Comparison of ENCODE assay signal across 12 cellular contexts in genomic region chr1:155124503-155125463, GRCh38. TPM values are rescaled to one million over a fixed set of nuclear protein-coding genes. Genes with fewer than 3 reads are reported as not detected.
DNase-seq lines count a peak whose midpoint lies in the region; ATAC-seq lines count a peak whose summit lies in the region.
"Had no signal": no experiment of that assay in that cellular context is flagged by ENCODE, and none has a peak within 500 bp of the region (broad histone marks: within the 10 kb centered on the region; RNA-seq: fewer than 3 reads in every experiment).

No MANE protein-coding gene starts in this region.

- peaks cover 29% of the 10 kb centered on the region for H3K4me1 Mint-ChIP-seq in activated T-cell treated with anti-CD3 and anti-CD28 coated beads, Interleukin-2, amount 50 U/mL, for 24 hours (ENCODE audit: low read depth)

- H3K27ac ChIP-seq in angular gyrus (ENCODE audit: low read depth, low read length), result peak overlapping the region; percentile 98
- H3K27ac ChIP-seq: GM23248 had no signal

- peaks cover 54% of the 10 kb centered on the region for H3K27me3 ChIP-seq in H7 (ENCODE audit: control insufficient read depth, insufficient read depth, low read length)

- no peaks in the 10 kb centered on the region for H3K36me3 ChIP-seq in H7 (replicated peaks; ENCODE audit: control insufficient read depth, insufficient read depth, low read length)

- H3K27ac Mint-ChIP-seq in activated T-cell treated with anti-CD3 and anti-CD28 coated beads, Interleukin-2, amount 50 U/mL, for 24 hours, result no peak overlapping the region

- H3K9me3 Mint-ChIP-seq in activated T-cell treated with anti-CD3 and anti-CD28 coated beads, Interleukin-2, amount 50 U/mL, for 24 hours, result no peaks in the 10 kb centered on the region

- H3K36me3 Mint-ChIP-seq in activated T-cell treated with anti-CD3 and anti-CD28 coated beads, Interleukin-2, amount 50 U/mL, for 24 hours (ENCODE audit: low read depth), result no peaks in the 10 kb centered on the region

- peaks cover 25% of the 10 kb centered on the region for H3K27me3 Mint-ChIP-seq in activated T-cell treated with anti-CD3 and anti-CD28 coated beads, Interleukin-2, amount 50 U/mL, for 24 hours

- DNase-seq in H7 (peak; percentile 55), iPS-NIHi11 (ENCODE audit: low spot score) (peak; percentile 30), renal cortical epithelial cell (ENCODE audit: low read depth) (peak; percentile 91), T-helper 2 cell (no peak)
- DNase-seq in activated T-cell treated with anti-CD3 and anti-CD28 coated beads, Interleukin-2, amount 50 U/mL, for 24 hours, result no peak
- DNase-seq: activated T-cell treated with anti-CD3 and anti-CD28 coated beads for 4 hours, COR-L47, GM23248, NCI-H446 had no signal

- H3K4me3 ChIP-seq in H7 (ENCODE audit: insufficient read depth, low read depth, low read length), result no peak overlapping the region
- H3K4me3 ChIP-seq: GM23248 had no signal

- ATAC-seq in GM21367 (IDR thresholded peaks at IDR 0.05; ENCODE audit: unreplicated experiment) (no peak), GM21381 (IDR thresholded peaks at IDR 0.05; ENCODE audit: unreplicated experiment) (no peak)

- no peak overlapping the region for H3K4me3 Mint-ChIP-seq in activated T-cell treated with anti-CD3 and anti-CD28 coated beads, Interleukin-2, amount 50 U/mL, for 24 hours

RNA-seq across cellular contexts. Expression of gene EFNA1, which starts 2.9 kb away (rescaled TPM):
- total RNA-seq in H7 (2014; rRNA removed; shearing (Covaris generic)), result 4.9 and 6.4 TPM in 2 replicates
- 68.3 and 80.4 TPM in 2 replicates for total RNA-seq in renal cortical epithelial cell
- total RNA-seq: GM23248 had no signal

RNA-seq across cellular contexts. Expression of gene SLC50A1, which starts 10.9 kb away (rescaled TPM):
- 73.7 and 79.2 TPM in 2 replicates for total RNA-seq in H7 (2014; rRNA removed; shearing (Covaris generic))
- total RNA-seq in renal cortical epithelial cell, result 16.7 and 63.0 TPM in 2 replicates

RNA-seq across cellular contexts. Expression of gene DPM3, which starts 15.5 kb away (rescaled TPM):
- total RNA-seq in H7 (2014; rRNA removed; shearing (Covaris generic)), result 119 and 193 TPM in 2 replicates
- total RNA-seq in renal cortical epithelial cell, result 12.7 and 30.9 TPM in 2 replicates

RNA-seq across cellular contexts. Expression of gene EFNA3, which starts 46.1 kb away (rescaled TPM):
- 17.5 and 24.9 TPM in 2 replicates for total RNA-seq in H7 (2014; rRNA removed; shearing (Covaris generic))
- 1.4 and 2.4 TPM in 2 replicates for total RNA-seq in renal cortical epithelial cell

RNA-seq across cellular contexts. Expression of gene KRTCAP2, which starts 48.3 kb away (rescaled TPM):
- total RNA-seq in H7 (2014; rRNA removed; shearing (Covaris generic)), result 165 and 204 TPM in 2 replicates
- 65.4 and 102 TPM in 2 replicates for total RNA-seq in renal cortical epithelial cell

Comparison
In these comparisons a context has a peak if more than half of its experiments do, and no peak if none do; other contexts are left out.
1. DNase-seq: peak in H7 (single experiment), iPS-NIHi11 (single experiment) and renal cortical epithelial cell (single experiment); none in activated T-cell treated with anti-CD3 and anti-CD28 coated beads, Interleukin-2, amount 50 U/mL, for 24 hours (single experiment) and T-helper 2 cell (0 of 5).